Comparison of ENCODE assay signal across 14 cellular contexts in genomic region chr6:97097068-97098047, GRCh38.
DNase-seq lines count a peak whose midpoint lies in the region; ATAC-seq, FAIRE-seq and TF ChIP-seq lines count a peak whose summit lies in the region.
"Had no signal": no experiment of that assay in that cellular context is flagged by ENCODE, and none has a peak within 500 bp of the region (broad histone marks: within the 10 kb centered on the region; RNA-seq: fewer than 3 reads in every experiment).

No MANE protein-coding gene starts in this region.

- peak overlapping the region; percentile 62 for H3K4me3 ChIP-seq in GM23248
- H3K4me3 ChIP-seq in K562 = no peak overlapping the region
- H3K4me3 ChIP-seq: mucosa of descending colon had no signal

- H3K4me2 ChIP-seq in GM23248 (ENCODE audit: unreplicated experiment) = peak overlapping the region; percentile 68
- H3K4me2 ChIP-seq in K562 (ENCODE audit: insufficient read depth, low read length) = no peak overlapping the region

- H3K4me1 ChIP-seq in GM23248 (ENCODE audit: insufficient read depth) (peaks cover 3% of the 10 kb centered on the region; the same call in 1 of the 2 replicates), K562 (replicated peaks in 1 of 2; ENCODE audit: control insufficient read depth in 2 of 2, insufficient read depth in 2 of 2, low read length in 2 of 2) (no peaks in the 10 kb centered on the region), foreskin keratinocyte (peaks cover 13% of the 10 kb centered on the region)

- DNase-seq in GM23248 (peak; percentile 8), NCI-H2227 (lab: John Stamatoyannopoulos, UW; ENCODE audit: unreplicated experiment) (peak; percentile 30), K562 (ENCODE audit: extremely low read depth in 1 of 4, low spot score in 3 of 4) (no peak), neural crest cell (ENCODE audit: low read depth, low spot score) (no peak), NCI-H1048 (lab: John Stamatoyannopoulos, UW) (no peak), foreskin keratinocyte (no peak), RCC 7860 (ENCODE audit: low spot score) (no peak), D721Med (ENCODE audit: insufficient read length, low spot score) (no peak)
- DNase-seq: mucosa of descending colon; NCI-H1105; NCI-H526 treated with DMSO at 0.1 percent for 48 hours; stimulated activated naive CD8-positive, alpha-beta T cell treated with anti-CD3 and anti-CD28 coated beads, Interleukin-15, amount 100 ng/mL, for 72 hours had no signal

- no peak for TF ChIP-seq RAD21 in K562 (CRISPR knock-in tag; conservative IDR thresholded peaks at IDR 0.05 in 1 of 2, IDR thresholded peaks at IDR 0.05 in 1 of 2)

- H3K9me3 Mint-ChIP-seq in neural crest cell = no peaks in the 10 kb centered on the region
- H3K9me3 Mint-ChIP-seq: stimulated activated naive CD8-positive, alpha-beta T cell treated with anti-CD3 and anti-CD28 coated beads, Interleukin-15, amount 100 ng/mL, for 72 hours had no signal

- CTCF ChIA-PET in K562 (lab: Yijun Ruan, JAX; ENCODE audit: low intra/inter-chr PET ratio) = no interaction called here

- TF ChIP-seq POLR2A in K562 (conservative IDR thresholded peaks at IDR 0.05) = no peak

- H3K9ac ChIP-seq in GM23248 = peak overlapping the region; percentile 23
- no peak overlapping the region for H3K9ac ChIP-seq in K562 (ENCODE audit: insufficient read depth in 1 of 2, low read depth in 2 of 2, low read length in 2 of 2)

- H3K27me3 ChIP-seq in GM23248 (replicated peaks; ENCODE audit: insufficient read depth) (no peaks in the 10 kb centered on the region), K562 (ENCODE audit: control insufficient read depth in 2 of 2, insufficient read depth in 2 of 2, low read length in 2 of 2) (peaks cover 3% of the 10 kb centered on the region in 2 experiments; a peak in 2 of 5 replicates), foreskin keratinocyte (no peaks in the 10 kb centered on the region)

- H3K9me1 ChIP-seq in K562 (ENCODE audit: control insufficient read depth, insufficient read depth, low read length) = no peaks in the 10 kb centered on the region

- H3K4me3 Mint-ChIP-seq in neural crest cell = no peak overlapping the region

- H3K79me2 ChIP-seq in GM23248 (ENCODE audit: insufficient read depth) (no peaks in the 10 kb centered on the region), K562 (ENCODE audit: control insufficient read depth, insufficient read depth, low read length) (no peaks in the 10 kb centered on the region)

- POLR2A ChIA-PET in K562 (lab: Yijun Ruan, JAX) = no interaction called here

- ATAC-seq in K562 (no peak), foreskin keratinocyte (no peak)
- ATAC-seq: mucosa of descending colon; stimulated activated naive CD8-positive, alpha-beta T cell treated with anti-CD3 and anti-CD28 coated beads, Interleukin-15, amount 100 ng/mL, for 72 hours had no signal

- H2AFZ ChIP-seq in GM23248 (peak overlapping the region; percentile 87), K562 (ENCODE audit: low read depth, low read length) (no peak overlapping the region)

- no TSS peak for BruUV-seq in K562 (replicated peaks; lab: Mats Ljungman, UMichigan)

- H3F3A ChIP-seq in GM23248 (ENCODE audit: insufficient read depth) = no peaks in the 10 kb centered on the region

- TF ChIP-seq CTCF in K562 (IDR thresholded peaks at IDR 0.05 in 2 of 3, conservative IDR thresholded peaks at IDR 0.05 in 1 of 3; ENCODE audit: insufficient read depth in 2 of 3, low read depth in 1 of 3, low read length in 3 of 3) (no peak), neural crest cell (conservative IDR thresholded peaks at IDR 0.05) (no peak), foreskin keratinocyte (conservative IDR thresholded peaks at IDR 0.05) (no peak), D721Med (IDR thresholded peaks at IDR 0.05; ENCODE audit: insufficient read depth, missing control alignments) (no peak)

- H4K20me1 ChIP-seq in GM23248 (ENCODE audit: insufficient read depth) (no peaks in the 10 kb centered on the region), K562 (replicated peaks; ENCODE audit: control insufficient read depth, insufficient read depth, low read length) (no peaks in the 10 kb centered on the region)

- intact Hi-C loops in K562 (cut with micrococcal nuclease) = no loop called here

- H3K27ac Mint-ChIP-seq in neural crest cell (ENCODE audit: unreplicated experiment) = peak overlapping the region; percentile 63

- WGBS in GM23248 (ENCODE audit: low coverage in 1 of 2, low lambda C conversion rate in 2 of 2, missing lambda C conversion rate in 2 of 2), 2 experiments = 51 to 52% methylated on average over 14 of the region's 14 CpGs
- WGBS in K562 (ENCODE audit: insufficient coverage, low coverage, missing lambda C conversion rate) = under 1% methylated on average over 14 of the region's 14 CpGs

- no peaks in the 10 kb centered on the region for H3K27me3 Mint-ChIP-seq in neural crest cell (ENCODE audit: low read depth)
- H3K27me3 Mint-ChIP-seq: stimulated activated naive CD8-positive, alpha-beta T cell treated with anti-CD3 and anti-CD28 coated beads, Interleukin-15, amount 100 ng/mL, for 72 hours had no signal

- no peaks in the 10 kb centered on the region for H3K9me2 ChIP-seq in GM23248 (ENCODE audit: insufficient read depth)

- no peaks in the 10 kb centered on the region for H3K9me3 ChIP-seq in GM23248 (ENCODE audit: low read depth)
- no peaks in the 10 kb centered on the region for H3K9me3 ChIP-seq in K562 (replicated peaks; ENCODE audit: control insufficient read depth, insufficient read depth, low read depth, low read length)
- H3K9me3 ChIP-seq: mucosa of descending colon had no signal

- peaks cover 27% of the 10 kb centered on the region for H3K4me1 Mint-ChIP-seq in neural crest cell

- H3K36me3 ChIP-seq in GM23248 (ENCODE audit: low read depth) (no peaks in the 10 kb centered on the region), K562 (ENCODE audit: control insufficient read depth, insufficient read depth, low read length) (no peaks in the 10 kb centered on the region)

- H3K36me3 Mint-ChIP-seq in neural crest cell (ENCODE audit: low read depth) = no peaks in the 10 kb centered on the region

- H3K27ac ChIP-seq in GM23248 = no peak overlapping the region
- H3K27ac ChIP-seq in K562 (ENCODE audit: extremely low read depth, low read depth, low read length) = no peak overlapping the region
- no peak overlapping the region for H3K27ac ChIP-seq in foreskin keratinocyte

- in situ Hi-C loops in GM23248 (cut with MboI) (no loop called here), K562 (cut with MboI) (no loop called here)

- no peak for TF ChIP-seq EP300 in K562 (IDR thresholded peaks at IDR 0.05; ENCODE audit: low read length)

- FAIRE-seq in K562 (lab: Jason Lieb, UNC) = no peak
- no peak for FAIRE-seq in RCC 7860 (lab: Jason Lieb, UNC)
- FAIRE-seq in D721Med (lab: Jason Lieb, UNC) = no peak
- FAIRE-seq: bronchial epithelial cell, G401.6 had no signal

TF ChIP-seq in K562, 482 proteins besides CTCF, POLR2A, EP300 and RAD21:
- TF ChIP-seq SMARCA4 (IDR thresholded peaks at IDR 0.05) = no peak
- TF ChIP-seq ELF4 (CRISPR knock-in tag; IDR thresholded peaks at IDR 0.05) = no peak
- no peak for TF ChIP-seq SETDB1 (IDR thresholded peaks at IDR 0.05; ENCODE audit: low read length)
- TF ChIP-seq COPS2 (conservative IDR thresholded peaks at IDR 0.05) = no peak
- TF ChIP-seq, protein P1, sequence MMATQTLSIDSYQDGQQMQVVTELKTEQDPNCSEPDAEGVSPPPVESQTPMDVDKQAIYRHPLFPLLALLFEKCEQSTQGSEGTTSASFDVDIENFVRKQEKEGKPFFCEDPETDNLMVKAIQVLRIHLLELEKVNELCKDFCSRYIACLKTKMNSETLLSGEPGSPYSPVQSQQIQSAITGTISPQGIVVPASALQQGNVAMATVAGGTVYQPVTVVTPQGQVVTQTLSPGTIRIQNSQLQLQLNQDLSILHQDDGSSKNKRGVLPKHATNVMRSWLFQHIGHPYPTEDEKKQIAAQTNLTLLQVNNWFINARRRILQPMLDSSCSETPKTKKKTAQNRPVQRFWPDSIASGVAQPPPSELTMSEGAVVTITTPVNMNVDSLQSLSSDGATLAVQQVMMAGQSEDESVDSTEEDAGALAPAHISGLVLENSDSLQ (IDR thresholded peaks at IDR 0.05) = peak; percentile 77
- TF ChIP-seq FIP1L1 (IDR thresholded peaks at IDR 0.05; ENCODE audit: low read depth, low read length, poor library complexity, severe bottlenecking) = no peak
- no peak for TF ChIP-seq JUN (IDR thresholded peaks at IDR 0.05; ENCODE audit: borderline replicate concordance, low read depth, low read length)
- no peak for TF ChIP-seq JUN (CRISPR knock-in tag; IDR thresholded peaks at IDR 0.05; ENCODE audit: borderline replicate concordance)
- TF ChIP-seq VEZF1 (CRISPR knock-in tag; IDR thresholded peaks at IDR 0.05) = no peak

Comparison
In these comparisons a context has a peak if more than half of its experiments do, and no peak if none do; other contexts are left out.
1. DNase-seq: peak in GM23248 (single experiment) and NCI-H2227 (single experiment); none in K562 (0 of 4), neural crest cell (single experiment), NCI-H1048 (single experiment), foreskin keratinocyte (0 of 2), RCC 7860 (single experiment) and D721Med (single experiment).